8 cellular contexts compared by ENCODE assay signal in the genomic region with DNA sequence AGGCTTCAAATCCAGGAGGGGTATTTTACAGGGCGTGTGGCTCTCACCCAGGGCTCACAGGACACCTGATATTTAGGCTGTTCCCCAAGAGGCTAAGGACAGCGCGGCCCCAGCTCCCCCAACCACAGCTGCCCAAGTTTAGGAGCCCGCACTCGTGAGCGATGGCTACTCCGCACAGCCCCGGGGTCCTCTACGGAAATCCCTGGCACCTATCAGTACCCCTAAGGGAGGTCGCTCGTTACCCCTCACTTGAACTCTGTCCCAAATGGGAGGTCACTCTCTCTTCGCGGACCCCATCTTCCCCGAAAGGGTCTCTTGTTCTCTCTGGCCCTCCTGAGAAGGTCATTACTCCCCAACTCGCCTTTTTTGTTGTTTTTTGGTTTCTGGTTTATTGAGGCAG. TPM values are rescaled to one million over a fixed set of nuclear protein-coding genes. Genes with fewer than 3 reads are reported as not detected.
DNase-seq lines count a peak whose midpoint lies in the region; ATAC-seq and TF ChIP-seq lines count a peak whose summit lies in the region.

No MANE protein-coding gene starts in this region.

- H3K4me1 ChIP-seq in mammary epithelial cell (ENCODE audit: insufficient read depth, low read length) (peaks cover 6% of the 10 kb centered on the region), mucosa of stomach (ENCODE audit: control insufficient read depth, insufficient read depth, low read length) (peaks cover 10% of the 10 kb centered on the region)

- H3K9me3 ChIP-seq in mammary epithelial cell (replicated peaks; ENCODE audit: insufficient read depth, low read length) (no peaks in the 10 kb centered on the region), mucosa of stomach (ENCODE audit: control insufficient read depth, low read length) (no peaks in the 10 kb centered on the region)

- H3K79me2 ChIP-seq in mammary epithelial cell (ENCODE audit: insufficient read depth, low read length): no peaks in the 10 kb centered on the region

- H3K27me3 ChIP-seq in mammary epithelial cell (ENCODE audit: insufficient read depth, low read length) (no peaks in the 10 kb centered on the region), mucosa of stomach (ENCODE audit: control insufficient read depth, insufficient read depth, low read length) (no peaks in the 10 kb centered on the region)

- H3K27ac Mint-ChIP-seq in MCF 10A (ENCODE audit: low read depth, unreplicated experiment): no peak overlapping the region
- H3K27ac Mint-ChIP-seq in activated T-helper 17 cell treated with anti-CD3 and anti-CD28 coated beads, Interleukin-2, amount 50 U/mL, for 72 hours: peak overlapping the region; percentile 48
- H3K27ac Mint-ChIP-seq in type B pancreatic cell: peak overlapping the region; percentile 23

- no peak for TF ChIP-seq CTCF in MCF 10A (IDR thresholded peaks at IDR 0.05; ENCODE audit: unreplicated experiment)
- no peak for TF ChIP-seq CTCF in mammary epithelial cell (conservative IDR thresholded peaks at IDR 0.05 in 1 of 2, IDR thresholded peaks at IDR 0.05 in 1 of 2; ENCODE audit: extremely low read depth in 1 of 2, insufficient read depth in 1 of 2, low read depth in 1 of 2, low read length in 2 of 2)
- no peak for TF ChIP-seq CTCF in type B pancreatic cell (conservative IDR thresholded peaks at IDR 0.05)

- intact Hi-C loops in MCF 10A (cut with micrococcal nuclease): no loop called here
- intact Hi-C loops in mammary epithelial cell (cut with micrococcal nuclease): no loop called here

- H3K9ac ChIP-seq in mammary epithelial cell (ENCODE audit: insufficient read depth, low read length) (no peak overlapping the region), mucosa of stomach (ENCODE audit: low read length) (peak overlapping the region; percentile 97)

- no peak overlapping the region for H3K27ac ChIP-seq in mammary epithelial cell (ENCODE audit: insufficient read depth, low read depth, low read length)

- no peak overlapping the region for H3K4me2 ChIP-seq in mammary epithelial cell (ENCODE audit: insufficient read depth, low read depth, low read length)

- H3K36me3 Mint-ChIP-seq in MCF 10A (ENCODE audit: insufficient read depth, unreplicated experiment) (peaks cover 9% of the 10 kb centered on the region), type B pancreatic cell (peaks cover 1% of the 10 kb centered on the region)
- H3K36me3 Mint-ChIP-seq in activated T-helper 17 cell treated with anti-CD3 and anti-CD28 coated beads, Interleukin-2, amount 50 U/mL, for 72 hours (ENCODE audit: low read depth): peaks cover 35% of the 10 kb centered on the region

- H3K9me3 Mint-ChIP-seq in MCF 10A (ENCODE audit: unreplicated experiment): no peaks in the 10 kb centered on the region
- no peaks in the 10 kb centered on the region for H3K9me3 Mint-ChIP-seq in activated T-helper 17 cell treated with anti-CD3 and anti-CD28 coated beads, Interleukin-2, amount 50 U/mL, for 72 hours
- no peaks in the 10 kb centered on the region for H3K9me3 Mint-ChIP-seq in type B pancreatic cell

- WGBS in mammary epithelial cell (ENCODE audit: low coverage, missing lambda C conversion rate): 89% methylated on average over 13 of the region's 15 CpGs

- H3K4me1 Mint-ChIP-seq in MCF 10A (ENCODE audit: insufficient read depth, unreplicated experiment) (peaks cover 8% of the 10 kb centered on the region), type B pancreatic cell (ENCODE audit: unreplicated experiment) (peaks cover 2% of the 10 kb centered on the region)
- peaks cover 8% of the 10 kb centered on the region for H3K4me1 Mint-ChIP-seq in activated T-helper 17 cell treated with anti-CD3 and anti-CD28 coated beads, Interleukin-2, amount 50 U/mL, for 72 hours

- dilution Hi-C loops in mammary epithelial cell (cut with HindIII; ENCODE audit: low sequenced_read_pairs): no loop called here

- H2AFZ ChIP-seq in mammary epithelial cell (ENCODE audit: low read depth, low read length): no peak overlapping the region

- in situ Hi-C loops in mammary epithelial cell (cut with MboI; ENCODE audit: low sequenced_read_pairs in 2 of 2): no loop called here

- H4K20me1 ChIP-seq in mammary epithelial cell (ENCODE audit: insufficient read depth, low read length): no peaks in the 10 kb centered on the region

- POLR2A ChIA-PET in MCF 10A (lab: Yijun Ruan, JAX): no interaction called here

- no peak overlapping the region for H3K4me3 ChIP-seq in mammary epithelial cell (replicated peaks in 1 of 3; ENCODE audit: insufficient read depth in 1 of 3, low read depth in 2 of 3, low read length in 3 of 3)
- H3K4me3 ChIP-seq in mucosa of stomach (ENCODE audit: low read length): no peak overlapping the region

- DNase-seq in MCF 10A (ENCODE audit: unreplicated experiment) (no peak), mammary epithelial cell (no peak), type B pancreatic cell (ENCODE audit: extremely low spot score, unreplicated experiment) (no peak)

- H3K27me3 Mint-ChIP-seq in MCF 10A (ENCODE audit: insufficient read depth, unreplicated experiment) (no peaks in the 10 kb centered on the region), type B pancreatic cell (no peaks in the 10 kb centered on the region)
- no peaks in the 10 kb centered on the region for H3K27me3 Mint-ChIP-seq in activated T-helper 17 cell treated with anti-CD3 and anti-CD28 coated beads, Interleukin-2, amount 50 U/mL, for 72 hours

- CTCF ChIA-PET in MCF 10A (lab: Yijun Ruan, JAX): interaction anchor here (0.6 to 1.2 kb wide), 2 partner anchors 24 to 507 kb away, joined by 4 to 6 read pairs; no protein-coding TSS in a partner anchor
- CTCF ChIA-PET in mammary epithelial cell (lab: Charles Lee; ENCODE audit: low non-redundant PET): no interaction called here

- H3K36me3 ChIP-seq in mammary epithelial cell (ENCODE audit: insufficient read depth, low read length): no peaks in the 10 kb centered on the region
- no peaks in the 10 kb centered on the region for H3K36me3 ChIP-seq in mucosa of stomach (ENCODE audit: control insufficient read depth, insufficient read depth, low read length)

- BruUV-seq in MCF 10A (replicated peaks; lab: Mats Ljungman, UMichigan) (TSS peak; percentile 74), mammary epithelial cell (replicated peaks; lab: Mats Ljungman, UMichigan) (no TSS peak)

- H3K4me3 Mint-ChIP-seq in MCF 10A (ENCODE audit: unreplicated experiment) (peak overlapping the region; percentile 72), type B pancreatic cell (peak overlapping the region; percentile 23)
- peak overlapping the region; percentile 90 for H3K4me3 Mint-ChIP-seq in activated T-helper 17 cell treated with anti-CD3 and anti-CD28 coated beads, Interleukin-2, amount 50 U/mL, for 72 hours

- no peak for ATAC-seq in activated T-helper 17 cell treated with anti-CD3 and anti-CD28 coated beads, Interleukin-2, amount 50 U/mL, for 72 hours (replicated peaks)
- ATAC-seq in GM21737 (IDR thresholded peaks at IDR 0.05; ENCODE audit: unreplicated experiment) (no peak), GM19324 (IDR thresholded peaks at IDR 0.05; ENCODE audit: low FRiP score, unreplicated experiment) (no peak), HG02759 (IDR thresholded peaks at IDR 0.05; ENCODE audit: unreplicated experiment) (no peak)

RNA-seq across cellular contexts. Expression of a gene that starts 0.7 kb away (rescaled TPM):
- 8.1 and 10.7 TPM in 2 replicates for total RNA-seq in MCF 10A (2022)
- 1 to 10 TPM; 5.0 to 5.4 TPM for total RNA-seq in mammary epithelial cell
- polyA plus RNA-seq in mammary epithelial cell: 3.3 TPM
- 14.1 TPM for polyA minus RNA-seq in mammary epithelial cell
- total RNA-seq in activated T-helper 17 cell treated with anti-CD3 and anti-CD28 coated beads, Interleukin-2, amount 50 U/mL, for 72 hours: 10 to 100 TPM; 31.6 to 45.3 TPM
- 17.0 and 27.9 TPM in 2 replicates for total RNA-seq in type B pancreatic cell (ENCODE audit: low replicate concordance)

Comparison
In these comparisons a context has a peak if more than half of its experiments do, and no peak if none do; other contexts are left out.
1. H3K4me3 Mint-ChIP-seq: peak in every context shown above with its lines; median percentile 90 in activated T-helper 17 cell treated with anti-CD3 and anti-CD28 coated beads, Interleukin-2, amount 50 U/mL, for 72 hours; 72 in MCF 10A; 23 in type B pancreatic cell.